ENCODE assay signal across 1 cellular context in genomic region chrX:155048997-155049619, GRCh38.
TF ChIP-seq lines count a peak whose summit lies in the region.

No MANE protein-coding gene starts in this region.

TF ChIP-seq in endothelial cell of umbilical vein, 7 proteins besides CTCF, POLR2A, EP300 and RAD21:
- no peak for TF ChIP-seq MAX (IDR thresholded peaks at IDR 0.05; ENCODE audit: insufficient read depth, insufficient read length)
- no peak for TF ChIP-seq EZH2 (IDR thresholded peaks at IDR 0.05; ENCODE audit: borderline replicate concordance, low read depth, low read length, severe bottlenecking)
- TF ChIP-seq MYC (IDR thresholded peaks at IDR 0.05; ENCODE audit: low read depth, low read length): no peak
- TF ChIP-seq POLR2AphosphoS5 (IDR thresholded peaks at IDR 0.05; ENCODE audit: insufficient read depth, low read depth, low read length): no peak
TF ChIP-seq in endothelial cell of umbilical vein: peak in this region for 0.
